7 cellular contexts compared by ENCODE assay signal in the genomic region with DNA sequence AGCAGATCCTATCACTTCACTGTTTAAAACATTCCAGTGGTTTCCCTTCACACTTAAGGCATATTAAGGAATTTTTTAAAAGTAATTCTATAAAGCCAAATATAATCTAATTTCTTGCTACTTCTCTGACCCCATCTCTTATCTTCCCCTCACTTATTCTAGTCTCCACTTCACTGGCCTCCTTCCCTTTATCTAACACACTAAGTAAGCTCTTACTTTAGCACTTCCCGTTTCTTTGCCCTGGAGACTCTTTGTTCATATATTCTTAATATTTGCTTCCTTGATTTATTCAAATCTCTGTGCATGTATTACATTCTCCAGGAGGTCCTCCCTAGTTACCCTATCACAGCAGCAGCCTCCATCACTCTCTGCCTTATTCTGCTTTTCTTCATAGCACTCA. TPM values are rescaled to one million over a fixed set of nuclear protein-coding genes. Genes with fewer than 3 reads are reported as not detected.
DNase-seq lines count a peak whose midpoint lies in the region; ATAC-seq, FAIRE-seq and TF ChIP-seq lines count a peak whose summit lies in the region.
"Had no signal": no experiment of that assay in that cellular context is flagged by ENCODE, and none has a peak within 500 bp of the region (broad histone marks: within the 10 kb centered on the region; RNA-seq: fewer than 3 reads in every experiment).

No MANE protein-coding gene starts in this region.

- peaks cover 36% of the 10 kb centered on the region for H3K36me3 Mint-ChIP-seq in activated T-helper 1 cell treated with anti-CD3 and anti-CD28 coated beads, Interleukin-12 subunit alpha, Interleukin-12 subunit beta, Interleukin-2, Interleukin-4 antibody, amounts not matched to agents 30 ng/mL and 10 ng/mL and 1 ng/mL, durations not matched to agents 14 hours and 24 hours and 36 hours (ENCODE audit: low read depth)

- intact Hi-C loops in activated T-helper 1 cell treated with anti-CD3 and anti-CD28 coated beads, Interleukin-12 subunit alpha, Interleukin-12 subunit beta, Interleukin-2, Interleukin-4 antibody, amounts not matched to agents 30 ng/mL and 10 ng/mL and 1 ng/mL, durations not matched to agents 14 hours and 24 hours and 36 hours (cut with micrococcal nuclease): loop anchor here (1.0 to 2.0 kb wide), 2 partner anchors 18 to 471 kb away; no protein-coding TSS in a partner anchor

- H3K27ac Mint-ChIP-seq in activated T-helper 1 cell treated with anti-CD3 and anti-CD28 coated beads, Interleukin-12 subunit alpha, Interleukin-12 subunit beta, Interleukin-2, Interleukin-4 antibody, amounts not matched to agents 30 ng/mL and 10 ng/mL and 1 ng/mL, durations not matched to agents 14 hours and 24 hours and 36 hours: peak overlapping the region; percentile 21

- no peaks in the 10 kb centered on the region for H3K27me3 Mint-ChIP-seq in activated T-helper 1 cell treated with anti-CD3 and anti-CD28 coated beads, Interleukin-12 subunit alpha, Interleukin-12 subunit beta, Interleukin-2, Interleukin-4 antibody, amounts not matched to agents 30 ng/mL and 10 ng/mL and 1 ng/mL, durations not matched to agents 14 hours and 24 hours and 36 hours (ENCODE audit: insufficient read depth)

- FAIRE-seq in H54 (lab: Jason Lieb, UNC): no peak

- no peak for ATAC-seq in GM21528 (IDR thresholded peaks at IDR 0.05; ENCODE audit: low FRiP score, unreplicated experiment)

- no peak overlapping the region for H3K4me3 Mint-ChIP-seq in activated T-helper 1 cell treated with anti-CD3 and anti-CD28 coated beads, Interleukin-12 subunit alpha, Interleukin-12 subunit beta, Interleukin-2, Interleukin-4 antibody, amounts not matched to agents 30 ng/mL and 10 ng/mL and 1 ng/mL, durations not matched to agents 14 hours and 24 hours and 36 hours

- no peak for TF ChIP-seq POLR2A in H54 (IDR thresholded peaks at IDR 0.05; ENCODE audit: low read depth, low read length)

- H3K9me3 Mint-ChIP-seq in activated T-helper 1 cell treated with anti-CD3 and anti-CD28 coated beads, Interleukin-12 subunit alpha, Interleukin-12 subunit beta, Interleukin-2, Interleukin-4 antibody, amounts not matched to agents 30 ng/mL and 10 ng/mL and 1 ng/mL, durations not matched to agents 14 hours and 24 hours and 36 hours: no peaks in the 10 kb centered on the region

- peaks cover 4% of the 10 kb centered on the region for H3K4me1 Mint-ChIP-seq in activated T-helper 1 cell treated with anti-CD3 and anti-CD28 coated beads, Interleukin-12 subunit alpha, Interleukin-12 subunit beta, Interleukin-2, Interleukin-4 antibody, amounts not matched to agents 30 ng/mL and 10 ng/mL and 1 ng/mL, durations not matched to agents 14 hours and 24 hours and 36 hours (ENCODE audit: low read depth)

- DNase-seq in AML-193 (lab: John Stamatoyannopoulos, UW) (peak; percentile 15 to 24), Kasumi-1 (lab: John Stamatoyannopoulos, UW) (peak; percentile 62 to 73), middle frontal gyrus (ENCODE audit: extremely low spot score, low spot score) (no peak), H54 (ENCODE audit: insufficient read length, low spot score) (no peak)
- DNase-seq in activated T-helper 1 cell treated with anti-CD3 and anti-CD28 coated beads, Interleukin-12 subunit alpha, Interleukin-12 subunit beta, Interleukin-2, Interleukin-4 antibody, amounts not matched to agents 30 ng/mL and 10 ng/mL and 1 ng/mL, durations not matched to agents 14 hours and 24 hours and 36 hours (ENCODE audit: low spot score): no peak

RNA-seq across cellular contexts. Expression of gene GTPBP2, which starts 20.3 kb away (rescaled TPM):
- 72.4 and 73.0 TPM in 2 replicates for total RNA-seq in activated T-helper 1 cell treated with anti-CD3 and anti-CD28 coated beads, Interleukin-12 subunit alpha, Interleukin-12 subunit beta, Interleukin-2, Interleukin-4 antibody, amounts not matched to agents 30 ng/mL and 10 ng/mL and 1 ng/mL, durations not matched to agents 14 hours and 24 hours and 36 hours

RNA-seq across cellular contexts. Expression of gene MAD2L1BP, which starts 26.9 kb away (rescaled TPM):
- 34.8 and 39.0 TPM in 2 replicates for total RNA-seq in activated T-helper 1 cell treated with anti-CD3 and anti-CD28 coated beads, Interleukin-12 subunit alpha, Interleukin-12 subunit beta, Interleukin-2, Interleukin-4 antibody, amounts not matched to agents 30 ng/mL and 10 ng/mL and 1 ng/mL, durations not matched to agents 14 hours and 24 hours and 36 hours

RNA-seq across cellular contexts. Expression of gene POLH, which starts 32.8 kb away (rescaled TPM):
- total RNA-seq in activated T-helper 1 cell treated with anti-CD3 and anti-CD28 coated beads, Interleukin-12 subunit alpha, Interleukin-12 subunit beta, Interleukin-2, Interleukin-4 antibody, amounts not matched to agents 30 ng/mL and 10 ng/mL and 1 ng/mL, durations not matched to agents 14 hours and 24 hours and 36 hours: 35.7 and 39.1 TPM in 2 replicates

RNA-seq across cellular contexts. Expression of gene XPO5, which starts 32.9 kb away (rescaled TPM):
- 135 and 149 TPM in 2 replicates for total RNA-seq in activated T-helper 1 cell treated with anti-CD3 and anti-CD28 coated beads, Interleukin-12 subunit alpha, Interleukin-12 subunit beta, Interleukin-2, Interleukin-4 antibody, amounts not matched to agents 30 ng/mL and 10 ng/mL and 1 ng/mL, durations not matched to agents 14 hours and 24 hours and 36 hours

RNA-seq across cellular contexts. Expression of gene RSPH9, which starts 36.1 kb away (rescaled TPM):
- total RNA-seq in activated T-helper 1 cell treated with anti-CD3 and anti-CD28 coated beads, Interleukin-12 subunit alpha, Interleukin-12 subunit beta, Interleukin-2, Interleukin-4 antibody, amounts not matched to agents 30 ng/mL and 10 ng/mL and 1 ng/mL, durations not matched to agents 14 hours and 24 hours and 36 hours: not detected in 2 replicates
- total RNA-seq: transverse colon had no signal

Comparison
In these comparisons a context has a peak if more than half of its experiments do, and no peak if none do; other contexts are left out.
1. DNase-seq: peak in AML-193 (2 of 2) and Kasumi-1 (2 of 2); none in activated T-helper 1 cell treated with anti-CD3 and anti-CD28 coated beads, Interleukin-12 subunit alpha, Interleukin-12 subunit beta, Interleukin-2, Interleukin-4 antibody, amounts not matched to agents 30 ng/mL and 10 ng/mL and 1 ng/mL, durations not matched to agents 14 hours and 24 hours and 36 hours (single experiment), middle frontal gyrus (single experiment) and H54 (single experiment).